In the genomic region with DNA sequence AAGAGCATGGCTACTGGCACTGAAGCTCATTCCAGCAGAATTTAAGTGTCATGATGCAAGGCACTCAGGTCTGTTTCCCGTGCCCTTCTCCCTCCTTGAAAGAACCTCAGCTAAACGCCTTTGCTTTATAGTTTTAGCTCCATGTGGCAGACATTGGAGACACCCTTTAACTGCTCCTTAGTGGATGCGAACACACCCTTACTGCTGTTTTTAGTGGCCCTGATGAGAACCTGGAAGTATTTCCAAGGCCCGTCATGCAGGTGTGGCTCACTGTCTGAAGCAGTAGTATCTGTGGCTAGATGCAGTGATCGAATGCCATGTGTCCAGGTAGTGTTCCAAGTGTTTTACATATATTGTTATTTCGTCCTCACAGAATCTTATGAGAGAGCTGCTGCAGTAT, we compare ENCODE assay signal across 18 cellular contexts.
"Had no signal": no experiment of that assay in that cellular context is flagged by ENCODE, and none has a peak within 500 bp of the region (broad histone marks: within the 10 kb centered on the region; RNA-seq: fewer than 3 reads in every experiment).

No MANE protein-coding gene starts in this region.

- H3K36me3 Mint-ChIP-seq: immature natural killer cell had no signal

- DNase-seq: effector memory CD8-positive, alpha-beta T cell; foreskin keratinocyte; immature natural killer cell; left ventricle myocardium superior; mesenchymal stem cell; midbrain; naive B cell; ovary; sigmoid colon; stimulated activated CD4-positive, alpha-beta T cell treated with anti-CD3 and anti-CD28 coated beads, Interleukin-2, amount 100 ng/mL, for 24 hours; stimulated activated CD4-positive, alpha-beta T cell treated with anti-CD3 and anti-CD28 coated beads, Interleukin-4, amount 100 ng/mL, for 4 hours; stimulated activated naive B cell treated with anti-CD40 and anti-IgM and Interleukin-4, amounts not matched to agents 10 μg/mL and 1 μg/mL and 100 μg/mL, for 72 hours; stimulated activated naive CD8-positive, alpha-beta T cell treated with anti-CD3 and anti-CD28 coated beads, Interleukin-15, amount 100 ng/mL, for 72 hours; testis; trophoblast cell had no signal

- H3K4me3 Mint-ChIP-seq: effector memory CD8-positive, alpha-beta T cell; immature natural killer cell; naive B cell; stimulated activated naive B cell treated with anti-CD40 and anti-IgM and Interleukin-4, amounts not matched to agents 10 μg/mL and 1 μg/mL and 100 μg/mL, for 72 hours; stimulated activated naive CD8-positive, alpha-beta T cell treated with anti-CD3 and anti-CD28 coated beads, Interleukin-15, amount 100 ng/mL, for 72 hours had no signal

- H3K9me3 Mint-ChIP-seq: effector memory CD8-positive, alpha-beta T cell had no signal

- H3K27ac ChIP-seq: epithelial cell of prostate, foreskin keratinocyte, ovary, right atrium auricular region, sigmoid colon, skin epidermis, testis had no signal

- H3K4me1 Mint-ChIP-seq: immature natural killer cell; stimulated activated naive CD8-positive, alpha-beta T cell treated with anti-CD3 and anti-CD28 coated beads, Interleukin-15, amount 100 ng/mL, for 72 hours had no signal

- H3K27ac Mint-ChIP-seq: effector memory CD8-positive, alpha-beta T cell; immature natural killer cell; stimulated activated naive B cell treated with anti-CD40 and anti-IgM and Interleukin-4, amounts not matched to agents 10 μg/mL and 1 μg/mL and 100 μg/mL, for 72 hours; stimulated activated naive CD8-positive, alpha-beta T cell treated with anti-CD3 and anti-CD28 coated beads, Interleukin-15, amount 100 ng/mL, for 72 hours had no signal

- ATAC-seq: effector memory CD8-positive, alpha-beta T cell; foreskin keratinocyte; left ventricle myocardium superior; stimulated activated naive B cell treated with anti-CD40 and anti-IgM and Interleukin-4, amounts not matched to agents 10 μg/mL and 1 μg/mL and 100 μg/mL, for 72 hours; stimulated activated naive CD8-positive, alpha-beta T cell treated with anti-CD3 and anti-CD28 coated beads, Interleukin-15, amount 100 ng/mL, for 72 hours had no signal
